ENCODE assay signal across 10 cellular contexts in genomic region chr2:239548491-239548890, GRCh38.
A peak's percentile ranks its signal among the peaks of the same experiment; 100 is the strongest.
DNase-seq lines count a peak whose midpoint lies in the region; ATAC-seq and TF ChIP-seq lines count a peak whose summit lies in the region.
"Had no signal": no experiment of that assay in that cellular context is flagged by ENCODE, and none has a peak within 500 bp of the region (broad histone marks: within the 10 kb centered on the region; RNA-seq: fewer than 3 reads in every experiment).

No MANE protein-coding gene starts in this region.

- H3K9ac ChIP-seq in BLaER1 treated with 17β-estradiol and CSF1 and Interleukin-3, amounts not matched to agents 10 nM and 100 nM: no peak overlapping the region
- H3K9ac ChIP-seq in smooth muscle cell (ENCODE audit: low read depth): no peak overlapping the region

- peaks cover 7 to 58% (median 32%) of the 10 kb centered on the region in 10 experiments for H3K4me1 ChIP-seq in BLaER1 treated with 17β-estradiol and CSF1 and Interleukin-3, amounts not matched to agents 10 nM and 100 nM
- H3K4me1 ChIP-seq in smooth muscle cell (ENCODE audit: low read depth) (no peaks in the 10 kb centered on the region), uterus (no peaks in the 10 kb centered on the region)

- H3K27ac Mint-ChIP-seq in activated naive CD8-positive, alpha-beta T cell treated with anti-CD3 and anti-CD28 coated beads, Interleukin-2, amount 10 ng/mL, durations not matched to agents 7 days and 5 days: peak overlapping the region; percentile 42

- DNase-seq in activated CD4-positive, alpha-beta T cell treated with anti-CD3 and anti-CD28 coated beads, Interleukin-2, amount 50 U/mL, for 48 hours: peak; percentile 66 to 78
- DNase-seq in activated naive CD8-positive, alpha-beta T cell treated with anti-CD3 and anti-CD28 coated beads, Interleukin-2, amount 10 ng/mL, durations not matched to agents 7 days and 5 days: peak; percentile 54
- DNase-seq in stimulated activated CD4-positive, alpha-beta T cell treated with anti-CD3 and anti-CD28 coated beads, Interleukin-2, amount 100 ng/mL, for 4 hours (ENCODE audit: low read depth): peak; percentile 58
- DNase-seq in smooth muscle cell (lab: John Stamatoyannopoulos, UW; ENCODE audit: unreplicated experiment) (no peak), NCI-H1694 (lab: John Stamatoyannopoulos, UW) (no peak), uterus (no peak)
- DNase-seq: esophagus squamous epithelium had no signal

- H3K4me1 Mint-ChIP-seq in activated naive CD8-positive, alpha-beta T cell treated with anti-CD3 and anti-CD28 coated beads, Interleukin-2, amount 10 ng/mL, durations not matched to agents 7 days and 5 days: peaks cover 43% of the 10 kb centered on the region

- no peak overlapping the region for H3K27ac ChIP-seq in BLaER1 treated with 17β-estradiol and CSF1 and Interleukin-3, amounts not matched to agents 10 nM and 100 nM
- no peak overlapping the region for H3K27ac ChIP-seq in smooth muscle cell (ENCODE audit: low read depth)
- no peak overlapping the region for H3K27ac ChIP-seq in uterus
- H3K27ac ChIP-seq: tibial nerve had no signal

- H3F3A ChIP-seq in smooth muscle cell (ENCODE audit: low read depth): no peaks in the 10 kb centered on the region

- no peak for TF ChIP-seq POLR2A in uterus (IDR thresholded peaks at IDR 0.05)

- peak; percentile 84 for ATAC-seq in activated naive CD8-positive, alpha-beta T cell treated with anti-CD3 and anti-CD28 coated beads, Interleukin-2, amount 10 ng/mL, durations not matched to agents 7 days and 5 days (ENCODE audit: low read depth)
- ATAC-seq in HG03354 (IDR thresholded peaks at IDR 0.05; ENCODE audit: poor library complexity, severe bottlenecking, unreplicated experiment): no peak

- no peaks in the 10 kb centered on the region for H3K36me3 ChIP-seq in BLaER1 treated with 17β-estradiol and CSF1 and Interleukin-3, amounts not matched to agents 10 nM and 100 nM
- no peaks in the 10 kb centered on the region for H3K36me3 ChIP-seq in smooth muscle cell (ENCODE audit: low read depth)
- no peaks in the 10 kb centered on the region for H3K36me3 ChIP-seq in uterus
- H3K36me3 ChIP-seq: esophagus squamous epithelium, tibial nerve had no signal

- no peaks in the 10 kb centered on the region for H3K79me2 ChIP-seq in smooth muscle cell (ENCODE audit: low read depth)

- H3K9me3 Mint-ChIP-seq in activated naive CD8-positive, alpha-beta T cell treated with anti-CD3 and anti-CD28 coated beads, Interleukin-2, amount 10 ng/mL, durations not matched to agents 7 days and 5 days: peaks cover 7% of the 10 kb centered on the region

- no peak overlapping the region for H3K4me3 ChIP-seq in BLaER1 treated with 17β-estradiol and CSF1 and Interleukin-3, amounts not matched to agents 10 nM and 100 nM
- H3K4me3 ChIP-seq in smooth muscle cell (no peak overlapping the region), uterus (no peak overlapping the region)
- H3K4me3 ChIP-seq: esophagus squamous epithelium, tibial nerve had no signal

- peaks cover 0 to 23% (median 10%) of the 10 kb centered on the region in 11 experiments; a peak in 13 of 22 replicates for H3K9me3 ChIP-seq in BLaER1 treated with 17β-estradiol and CSF1 and Interleukin-3, amounts not matched to agents 10 nM and 100 nM (replicated peaks in 1 of 11)
- H3K9me3 ChIP-seq in smooth muscle cell (replicated peaks; ENCODE audit: low read depth) (no peaks in the 10 kb centered on the region), uterus (no peaks in the 10 kb centered on the region)
- H3K9me3 ChIP-seq: esophagus squamous epithelium, tibial nerve had no signal

- peaks cover 3% of the 10 kb centered on the region for H3K36me3 Mint-ChIP-seq in activated naive CD8-positive, alpha-beta T cell treated with anti-CD3 and anti-CD28 coated beads, Interleukin-2, amount 10 ng/mL, durations not matched to agents 7 days and 5 days

- no peak overlapping the region for H2AFZ ChIP-seq in smooth muscle cell (ENCODE audit: low read depth)

- WGBS in smooth muscle cell (ENCODE audit: low lambda C conversion rate): 85% methylated on average over 11 of the region's 11 CpGs

- no peak for TF ChIP-seq CTCF in smooth muscle cell (IDR thresholded peaks at IDR 0.05; ENCODE audit: borderline replicate concordance, insufficient read depth, poor library complexity, severe bottlenecking)
- no peak for TF ChIP-seq CTCF in uterus (IDR thresholded peaks at IDR 0.05)

- POLR2A ChIA-PET in activated naive CD8-positive, alpha-beta T cell treated with anti-CD3 and anti-CD28 coated beads, Interleukin-2, amount 10 ng/mL, durations not matched to agents 7 days and 5 days (lab: Charles Lee): no interaction called here

- peaks cover 35% of the 10 kb centered on the region for H3K27me3 Mint-ChIP-seq in activated naive CD8-positive, alpha-beta T cell treated with anti-CD3 and anti-CD28 coated beads, Interleukin-2, amount 10 ng/mL, durations not matched to agents 7 days and 5 days

- no peaks in the 10 kb centered on the region for H3K27me3 ChIP-seq in BLaER1 treated with 17β-estradiol and CSF1 and Interleukin-3, amounts not matched to agents 10 nM and 100 nM
- no peaks in the 10 kb centered on the region for H3K27me3 ChIP-seq in smooth muscle cell (ENCODE audit: low read depth)
- H3K27me3 ChIP-seq in uterus: no peaks in the 10 kb centered on the region
- H3K27me3 ChIP-seq: tibial nerve had no signal

- intact Hi-C loops in uterus (cut with DNase I; ENCODE audit: low total_unique reads): no loop called here

- peak overlapping the region; percentile 13 for H3K4me3 Mint-ChIP-seq in activated naive CD8-positive, alpha-beta T cell treated with anti-CD3 and anti-CD28 coated beads, Interleukin-2, amount 10 ng/mL, durations not matched to agents 7 days and 5 days

- no peaks in the 10 kb centered on the region for H4K20me1 ChIP-seq in BLaER1 treated with 17β-estradiol and CSF1 and Interleukin-3, amounts not matched to agents 10 nM and 100 nM
- no peaks in the 10 kb centered on the region for H4K20me1 ChIP-seq in smooth muscle cell (ENCODE audit: low read depth)

- H3K4me2 ChIP-seq in BLaER1 treated with 17β-estradiol and CSF1 and Interleukin-3, amounts not matched to agents 10 nM and 100 nM: peak overlapping the region in 7 of 11 experiments; percentile 52 to 68 (median 59); a peak in 10 of 22 replicates
- H3K4me2 ChIP-seq in smooth muscle cell: no peak overlapping the region

Comparison
In these comparisons a context has a peak if more than half of its experiments do, and no peak if none do; other contexts are left out.
1. DNase-seq: peak in activated CD4-positive, alpha-beta T cell treated with anti-CD3 and anti-CD28 coated beads, Interleukin-2, amount 50 U/mL, for 48 hours (2 of 2), activated naive CD8-positive, alpha-beta T cell treated with anti-CD3 and anti-CD28 coated beads, Interleukin-2, amount 10 ng/mL, durations not matched to agents 7 days and 5 days (single experiment) and stimulated activated CD4-positive, alpha-beta T cell treated with anti-CD3 and anti-CD28 coated beads, Interleukin-2, amount 100 ng/mL, for 4 hours (single experiment); none in smooth muscle cell (single experiment), NCI-H1694 (single experiment) and uterus (0 of 2).